In genomic region chr15:67106764-67107013, GRCh38 we compare ENCODE assay signal across 9 cellular contexts. TPM values are rescaled to one million over a fixed set of nuclear protein-coding genes. Genes with fewer than 3 reads are reported as not detected.
DNase-seq lines count a peak whose midpoint lies in the region; ATAC-seq and TF ChIP-seq lines count a peak whose summit lies in the region.
"Had no signal": no experiment of that assay in that cellular context is flagged by ENCODE, and none has a peak within 500 bp of the region (broad histone marks: within the 10 kb centered on the region; RNA-seq: fewer than 3 reads in every experiment).

No MANE protein-coding gene starts in this region.

- H3K4me1 ChIP-seq in CD4-positive, alpha-beta memory T cell (ENCODE audit: insufficient read depth, low read length) = peaks cover 99% of the 10 kb centered on the region
- H3K4me1 ChIP-seq in PC-9 (replicated peaks; ENCODE audit: insufficient read depth) = peaks cover 67% of the 10 kb centered on the region
- peaks cover 75 to 93% (median 78%) of the 10 kb centered on the region in 3 donors for H3K4me1 ChIP-seq in esophagus squamous epithelium
- H3K4me1 ChIP-seq in sigmoid colon = peaks cover 0 to 90% (median 85%) of the 10 kb centered on the region in 4 donors

- H3K4me2 ChIP-seq in PC-9 = peak overlapping the region; percentile 75

- no peaks in the 10 kb centered on the region for H3K9me2 ChIP-seq in PC-9 (ENCODE audit: insufficient read depth)

- TF ChIP-seq POLR2A in esophagus squamous epithelium (IDR thresholded peaks at IDR 0.05) = no peak
- TF ChIP-seq POLR2A in sigmoid colon (IDR thresholded peaks at IDR 0.05) = no peak

- no peaks in the 10 kb centered on the region for H3K27me3 ChIP-seq in CD4-positive, alpha-beta memory T cell (ENCODE audit: insufficient read depth, low read length)
- no peaks in the 10 kb centered on the region for H3K27me3 ChIP-seq in PC-9 (ENCODE audit: insufficient read depth, low read depth)
- no peaks in the 10 kb centered on the region for H3K27me3 ChIP-seq in esophagus squamous epithelium
- H3K27me3 ChIP-seq in sigmoid colon = no peaks in the 10 kb centered on the region
- H3K27me3 ChIP-seq: MG63 had no signal

- intact Hi-C loops in CD4-positive, alpha-beta memory T cell (cut with micrococcal nuclease) = no loop called here
- intact Hi-C loops in PC-9 (cut with micrococcal nuclease; ENCODE audit: unreplicated experiment) (loop anchor here (1.0 to 10.0 kb wide), 9 partner anchors 19 to 223 kb away; partner anchors contain the start of genes AAGAB, IQCH and SMAD3), esophagus squamous epithelium (cut with DNase I) (no loop called here), sigmoid colon (cut with DNase I) (loop anchor here (5.0 kb wide), 1 partner anchor 41 kb away; no protein-coding TSS in a partner anchor)

- H3K4me1 Mint-ChIP-seq in CD4-positive, alpha-beta memory T cell = peaks cover 0 to 66% (median 18%) of the 10 kb centered on the region in 4 donors

- peaks cover 20 to 33% of the 10 kb centered on the region in 2 donors for H3K36me3 Mint-ChIP-seq in CD4-positive, alpha-beta memory T cell

- WGBS in esophagus squamous epithelium, 2 donors = 7 to 12% methylated on average over 2 of the region's 2 CpGs
- WGBS in sigmoid colon, 2 donors = 8 to 22% methylated on average over 2 of the region's 2 CpGs

- peak overlapping the region in 6 of 8 donors; percentile 14 to 80 (median 50) for H3K4me3 Mint-ChIP-seq in CD4-positive, alpha-beta memory T cell

- peaks cover 0 to 7% (median 1%) of the 10 kb centered on the region in 8 donors for H3K9me3 Mint-ChIP-seq in CD4-positive, alpha-beta memory T cell

- ATAC-seq in HG03571 (IDR thresholded peaks at IDR 0.05; ENCODE audit: unreplicated experiment) (no peak), GM21447 (IDR thresholded peaks at IDR 0.05; ENCODE audit: unreplicated experiment) (no peak)

- POLR2A ChIA-PET in CD4-positive, alpha-beta memory T cell (lab: Charles Lee; ENCODE audit: partially characterized antibody) = interaction anchor here (0.9 to 10.1 kb wide), 10 partner anchors 10 to 42 kb away, joined by 3 to 220 read pairs (median 5); partner anchors contain the start of gene SMAD3
- POLR2A ChIA-PET in PC-9 (lab: Charles Lee; ENCODE audit: unreplicated experiment) = interaction anchor here (0.5 to 1.3 kb wide), 11 partner anchors 8 to 175 kb away, joined by 3 to 34 read pairs (median 4); no protein-coding TSS in a partner anchor

- no peak for DNase-seq in CD4-positive, alpha-beta memory T cell
- DNase-seq in PC-9 (no peak), esophagus squamous epithelium (lab: John Stamatoyannopoulos, UW) (no peak), sigmoid colon (no peak), DMS 273 (lab: John Stamatoyannopoulos, UW; ENCODE audit: unreplicated experiment) (no peak)
- DNase-seq: stimulated activated CD4-positive, alpha-beta T cell treated with anti-CD3 and anti-CD28 coated beads, Interleukin-2, amount 100 ng/mL, for 24 hours had no signal

- H3K79me2 ChIP-seq in PC-9 (ENCODE audit: low read depth) = peaks cover 88% of the 10 kb centered on the region

- CTCF ChIA-PET in CD4-positive, alpha-beta memory T cell (lab: Charles Lee; ENCODE audit: partially characterized antibody) = interaction anchor here (1.1 kb wide), 1 partner anchor 35 kb away, joined by 4 read pairs; no protein-coding TSS in a partner anchor
- CTCF ChIA-PET in PC-9 (lab: Charles Lee) = interaction anchor here (1.0 to 1.3 kb wide), 2 partner anchors 17 to 62 kb away, joined by 3 to 4 read pairs; no protein-coding TSS in a partner anchor

- H3F3A ChIP-seq in PC-9 (ENCODE audit: insufficient read depth, low read depth) = peaks cover 79% of the 10 kb centered on the region

- H3K4me3 ChIP-seq in CD4-positive, alpha-beta memory T cell (ENCODE audit: low read length in 2 of 2) = no peak overlapping the region
- H3K4me3 ChIP-seq in PC-9 (no peak overlapping the region; the same call in 1 of the 2 replicates), esophagus squamous epithelium (no peak overlapping the region), sigmoid colon (no peak overlapping the region)
- H3K4me3 ChIP-seq: MG63 had no signal

- no peaks in the 10 kb centered on the region for H4K20me1 ChIP-seq in PC-9 (ENCODE audit: insufficient read depth)

- H3K36me3 ChIP-seq in CD4-positive, alpha-beta memory T cell (ENCODE audit: insufficient read depth, low read length) = no peaks in the 10 kb centered on the region
- H3K36me3 ChIP-seq in PC-9 (ENCODE audit: low read depth) (peaks cover 31% of the 10 kb centered on the region), esophagus squamous epithelium (no peaks in the 10 kb centered on the region), sigmoid colon (no peaks in the 10 kb centered on the region)

- no peak for TF ChIP-seq EP300 in sigmoid colon (IDR thresholded peaks at IDR 0.05)

- no peak overlapping the region for H2AFZ ChIP-seq in PC-9

- TF ChIP-seq CTCF in PC-9 (conservative IDR thresholded peaks at IDR 0.05) = no peak
- no peak for TF ChIP-seq CTCF in esophagus squamous epithelium (IDR thresholded peaks at IDR 0.05)
- no peak for TF ChIP-seq CTCF in sigmoid colon (IDR thresholded peaks at IDR 0.05)

- H3K27me3 Mint-ChIP-seq in CD4-positive, alpha-beta memory T cell = no peaks in the 10 kb centered on the region

- peak overlapping the region in 5 of 7 donors; percentile 62 to 95 (median 86) for H3K27ac Mint-ChIP-seq in CD4-positive, alpha-beta memory T cell

- no peaks in the 10 kb centered on the region for H3K9me3 ChIP-seq in CD4-positive, alpha-beta memory T cell (ENCODE audit: control insufficient read depth in 1 of 2, low read length in 2 of 2)
- H3K9me3 ChIP-seq in PC-9 (ENCODE audit: insufficient read depth, low read depth) (peaks cover 7% of the 10 kb centered on the region; the same call in 1 of the 2 replicates), esophagus squamous epithelium (no peaks in the 10 kb centered on the region), sigmoid colon (no peaks in the 10 kb centered on the region)

- BruUV-seq in PC-9 (replicated peaks; lab: Mats Ljungman, UMichigan) = no TSS peak

- H3K27ac ChIP-seq in CD4-positive, alpha-beta memory T cell (ENCODE audit: low read depth, low read length) = peak overlapping the region; percentile 23
- peak overlapping the region; percentile 100 for H3K27ac ChIP-seq in PC-9
- peak overlapping the region; percentile 90 to 96 (median 94) for H3K27ac ChIP-seq in esophagus squamous epithelium
- peak overlapping the region; percentile 72 to 88 (median 84) for H3K27ac ChIP-seq in sigmoid colon

RNA-seq across cellular contexts. Expression of gene SMAD3, which starts 41.3 kb away (rescaled TPM):
- 100 to 1,000 TPM; 189 to 197 TPM for total RNA-seq in CD4-positive, alpha-beta memory T cell
- 10 to 100 TPM; 14.6 to 31.9 TPM for polyA plus RNA-seq in CD4-positive, alpha-beta memory T cell
- 99.5 and 109 TPM in 2 replicates for total RNA-seq in PC-9 (2021)
- 100 to 1,000 TPM in 2 of 4 donors, 10 to 100 TPM in 2; 70.8 to 134 (median 105) TPM for total RNA-seq in esophagus squamous epithelium
- total RNA-seq in sigmoid colon = 10 to 100 TPM; 17.8 to 28.2 (median 18.4) TPM
- 10 to 100 TPM; 12.5 to 23.2 (median 13.8) TPM for polyA plus RNA-seq in sigmoid colon

Comparison
In these comparisons a context has a peak if more than half of its experiments do, and no peak if none do; other contexts are left out.
1. H3K27ac ChIP-seq: peak in every context shown above with its lines; median percentile 100 in PC-9; 94 in esophagus squamous epithelium; 84 in sigmoid colon; 23 in CD4-positive, alpha-beta memory T cell.
2. intact Hi-C loops: an anchor here in PC-9 (1.0 to 10.0 kb wide) and sigmoid colon (5.0 kb wide); none called in CD4-positive, alpha-beta memory T cell and esophagus squamous epithelium.